ENCODE assay signal across 16 cellular contexts in genomic region chr1:47417129-47418044, GRCh38. TPM values are rescaled to one million over a fixed set of nuclear protein-coding genes. Genes with fewer than 3 reads are reported as not detected.
DNase-seq lines count a peak whose midpoint lies in the region; ATAC-seq and TF ChIP-seq lines count a peak whose summit lies in the region.
"Had no signal": no experiment of that assay in that cellular context is flagged by ENCODE, and none has a peak within 500 bp of the region (broad histone marks: within the 10 kb centered on the region; RNA-seq: fewer than 3 reads in every experiment).

No MANE protein-coding gene starts in this region.

- peak in 1 of 2 donors; percentile 21 for ATAC-seq in activated T-cell treated with anti-CD3 and anti-CD28 coated beads, Interleukin-2, amount 50 U/mL, for 4 hours
- ATAC-seq in HG03565 (IDR thresholded peaks at IDR 0.05; ENCODE audit: unreplicated experiment): no peak

- H3K27ac ChIP-seq in ascending aorta: no peak overlapping the region
- no peak overlapping the region for H3K27ac ChIP-seq in mesenchymal stem cell (ENCODE audit: low read length, poor library complexity, severe bottlenecking)
- no peak overlapping the region for H3K27ac ChIP-seq in testis
- H3K27ac ChIP-seq: sigmoid colon, upper lobe of left lung had no signal

- peaks cover 2% of the 10 kb centered on the region for H3K4me1 Mint-ChIP-seq in activated T-cell treated with anti-CD3 and anti-CD28 coated beads, Interleukin-2, amount 50 U/mL, for 4 hours (ENCODE audit: low read depth)

- intact Hi-C loops in ascending aorta (cut with DNase I) (no loop called here), testis (cut with DNase I; ENCODE audit: low total_unique reads) (loop anchor here (10.0 kb wide), 1 partner anchor 233 kb away; no protein-coding TSS in a partner anchor)

- no peak for DNase-seq in activated T-cell treated with anti-CD3 and anti-CD28 coated beads, Interleukin-2, amount 50 U/mL, for 4 hours
- no peak for DNase-seq in activated T-cell treated with anti-CD3 and anti-CD28 coated beads, Interleukin-2, amount 50 U/mL, for 1 hour
- DNase-seq in ascending aorta (ENCODE audit: low spot score in 2 of 2) (no peak), mesenchymal stem cell (no peak), testis (no peak), HK-2 (ENCODE audit: unreplicated experiment) (no peak)
- no peak for DNase-seq in stimulated activated naive CD4-positive, alpha-beta T cell treated with Interleukin-2 at 50 U/mL for 16 hours (lab: John Stamatoyannopoulos, UW)
- DNase-seq: activated CD4-positive, alpha-beta T cell treated with anti-CD3 and anti-CD28 coated beads for 1 hour; activated gamma-delta T cell; DMS 273 treated with DMSO at 0.1 percent for 48 hours; HFFc6; OCI-M1; sigmoid colon had no signal

- H4K8ac ChIP-seq in mesenchymal stem cell (ENCODE audit: low read length): no peak overlapping the region

- no peak for TF ChIP-seq POLR2A in testis (IDR thresholded peaks at IDR 0.05)

- TF ChIP-seq CTCF in ascending aorta (IDR thresholded peaks at IDR 0.05) (no peak), testis (IDR thresholded peaks at IDR 0.05) (no peak)

- no peaks in the 10 kb centered on the region for H3K36me3 Mint-ChIP-seq in activated T-cell treated with anti-CD3 and anti-CD28 coated beads, Interleukin-2, amount 50 U/mL, for 4 hours (ENCODE audit: insufficient read depth)

- no peak overlapping the region for H2AFZ ChIP-seq in mesenchymal stem cell (ENCODE audit: low read depth, low read length)

- no peak overlapping the region for H2BK120ac ChIP-seq in mesenchymal stem cell (ENCODE audit: low read depth, low read length)

- no peak overlapping the region for H2AK5ac ChIP-seq in mesenchymal stem cell (ENCODE audit: low read length, severe bottlenecking)

- H3K4me1 ChIP-seq in ascending aorta (no peaks in the 10 kb centered on the region), mesenchymal stem cell (ENCODE audit: control insufficient read depth, insufficient read depth, low read depth, low read length) (peaks cover 8% of the 10 kb centered on the region), testis (no peaks in the 10 kb centered on the region)

- peaks cover 49% of the 10 kb centered on the region for H3K27me3 Mint-ChIP-seq in activated T-cell treated with anti-CD3 and anti-CD28 coated beads, Interleukin-2, amount 50 U/mL, for 4 hours (ENCODE audit: low read depth)

- H2BK12ac ChIP-seq in mesenchymal stem cell (ENCODE audit: low read length in 2 of 2): no peak overlapping the region

- no peak overlapping the region for H2BK15ac ChIP-seq in mesenchymal stem cell (ENCODE audit: low read depth, poor library complexity, severe bottlenecking)

- H3K18ac ChIP-seq in mesenchymal stem cell (ENCODE audit: low read depth in 1 of 2, low read length in 2 of 2): no peak overlapping the region

- H3K9me3 Mint-ChIP-seq in activated T-cell treated with anti-CD3 and anti-CD28 coated beads, Interleukin-2, amount 50 U/mL, for 4 hours: no peaks in the 10 kb centered on the region
- H3K9me3 Mint-ChIP-seq: HFFc6 had no signal

- H4K91ac ChIP-seq in mesenchymal stem cell (ENCODE audit: low read length): no peak overlapping the region

- H3K79me1 ChIP-seq in mesenchymal stem cell (replicated peaks; ENCODE audit: low read length, poor library complexity, severe bottlenecking): no peaks in the 10 kb centered on the region

- H3K27me3 ChIP-seq in ascending aorta (peaks cover 4% of the 10 kb centered on the region), mesenchymal stem cell (ENCODE audit: control insufficient read depth in 1 of 2, insufficient read depth in 1 of 2, low read length in 2 of 2) (peaks cover 60 to 65% of the 10 kb centered on the region in 2 experiments), testis (no peaks in the 10 kb centered on the region)

- H3K4me3 ChIP-seq in ascending aorta (peak overlapping the region; percentile 44 to 54), mesenchymal stem cell (ENCODE audit: insufficient read depth in 1 of 2, low read depth in 1 of 2, low read length in 2 of 2) (no peak overlapping the region), testis (peak overlapping the region; percentile 31 to 34)

- H3K36me3 ChIP-seq in ascending aorta (no peaks in the 10 kb centered on the region), mesenchymal stem cell (ENCODE audit: control insufficient read depth in 1 of 2, insufficient read depth in 2 of 2, low read depth in 1 of 2, low read length in 2 of 2) (no peaks in the 10 kb centered on the region), testis (ENCODE audit: low read depth, missing control alignments) (no peaks in the 10 kb centered on the region)
- H3K36me3 ChIP-seq: sigmoid colon, upper lobe of left lung had no signal

- H3K9ac ChIP-seq in mesenchymal stem cell (ENCODE audit: low read length): no peak overlapping the region

- H3K23ac ChIP-seq in mesenchymal stem cell (ENCODE audit: low read length in 2 of 2): no peak overlapping the region

- WGBS in mesenchymal stem cell: 11% methylated on average over 47 of the region's 47 CpGs
- 22 to 34% methylated on average over 14 to 36 of the region's 47 CpGs for WGBS in testis, 2 donors

- no peak overlapping the region for H3K4ac ChIP-seq in mesenchymal stem cell (ENCODE audit: low read depth in 1 of 2, low read length in 2 of 2)

- H3K4me3 Mint-ChIP-seq in activated T-cell treated with anti-CD3 and anti-CD28 coated beads, Interleukin-2, amount 50 U/mL, for 4 hours: peak overlapping the region; percentile 23
- H3K4me3 Mint-ChIP-seq: HFFc6 had no signal

- no peak overlapping the region for H3K14ac ChIP-seq in mesenchymal stem cell (ENCODE audit: low read length in 2 of 2)

- H3K4me2 ChIP-seq in mesenchymal stem cell (ENCODE audit: low read length, poor library complexity, severe bottlenecking): peak overlapping the region; percentile 26

- no peak overlapping the region for H2BK5ac ChIP-seq in mesenchymal stem cell (ENCODE audit: low read depth, low read length, poor library complexity, severe bottlenecking)

- H3K9me3 ChIP-seq in ascending aorta (no peaks in the 10 kb centered on the region), mesenchymal stem cell (ENCODE audit: control insufficient read depth, low read length) (no peaks in the 10 kb centered on the region), testis (no peaks in the 10 kb centered on the region)
- H3K9me3 ChIP-seq: sigmoid colon, upper lobe of left lung had no signal

RNA-seq across cellular contexts. Expression of gene FOXE3, which starts 1.3 kb away (rescaled TPM):
- total RNA-seq in activated T-cell treated with anti-CD3 and anti-CD28 coated beads, Interleukin-2, amount 50 U/mL, for 4 hours: not detected
- not detected for total RNA-seq in ascending aorta
- not detected for polyA plus RNA-seq in mesenchymal stem cell (2013, experiment 1 of 2)
- not detected for polyA plus RNA-seq in mesenchymal stem cell (2013, experiment 2 of 2)
- 1 to 10 TPM in 1 of 2 donors, under 1 TPM in 1; 0.63 to 1.4 TPM for total RNA-seq in testis
- polyA plus RNA-seq in testis (ENCODE audit: insufficient read depth, low read depth, low replicate concordance): 1.2 TPM
- total RNA-seq: HFFc6, sigmoid colon, upper lobe of left lung had no signal
- polyA plus RNA-seq: AG04450 had no signal

RNA-seq across cellular contexts. Expression of gene FOXD2, which starts 20.5 kb away (rescaled TPM):
- total RNA-seq in activated T-cell treated with anti-CD3 and anti-CD28 coated beads, Interleukin-2, amount 50 U/mL, for 4 hours: under 1 TPM in 2 of 3 donors, not detected in 1; 0.16 to 0.19 TPM
- total RNA-seq in ascending aorta (1.3 TPM), testis (1 to 10 TPM in 1 of 2 donors, under 1 TPM in 1; 0.99 to 1.3 TPM)
- polyA plus RNA-seq in mesenchymal stem cell (2013, experiment 1 of 2): not detected
- polyA plus RNA-seq in mesenchymal stem cell (2013, experiment 2 of 2): not detected
- 0.26 TPM for polyA plus RNA-seq in testis (ENCODE audit: insufficient read depth, low read depth, low replicate concordance)
- polyA plus RNA-seq: AG04450 had no signal

Comparison
In these comparisons a context has a peak if more than half of its experiments do, and no peak if none do; other contexts are left out.
1. H3K4me3 ChIP-seq: peak in ascending aorta (2 of 2) and testis (2 of 2); none in mesenchymal stem cell (0 of 2).